In genomic region chr3:155870133-155870944, GRCh38 we compare ENCODE assay signal across 8 cellular contexts.
DNase-seq lines count a peak whose midpoint lies in the region; ATAC-seq lines count a peak whose summit lies in the region.

TSS of gene GMPS (plus strand) at chr3:155870650. CDS start at chr3:155870871, 221 bp downstream.

- peak; percentile 94 for DNase-seq in COLO668 (lab: John Stamatoyannopoulos, UW; ENCODE audit: unreplicated experiment)
- DNase-seq in HS-5 (ENCODE audit: low read depth), result peak; percentile 54
- peak; percentile 50 for DNase-seq in NK-92 (lab: John Stamatoyannopoulos, UW; ENCODE audit: unreplicated experiment)
- DNase-seq in activated CD8-positive, alpha-beta memory T cell treated with anti-CD3 and anti-CD28 coated beads for 24 hours, result peak; percentile 98
- peak; percentile 91 for DNase-seq in effector CD8-positive, alpha-beta T cell (lab: John Stamatoyannopoulos, UW)
- DNase-seq in medulla oblongata (ENCODE audit: extremely low spot score), result peak; percentile 97
- peak; percentile 85 for DNase-seq in stimulated activated CD8-positive, alpha-beta memory T cell treated with anti-CD3 and anti-CD28 coated beads, Interleukin-12 subunit alpha, Interleukin-12 subunit beta, amount 100 ng/mL, for 1 hour (ENCODE audit: low read depth)

- ATAC-seq in GM19468 (IDR thresholded peaks at IDR 0.05; ENCODE audit: extremely low read depth, unreplicated experiment), result peak; percentile 96

Comparison
In these comparisons a context has a peak if more than half of its experiments do, and no peak if none do; other contexts are left out.
1. Peak in every context shown above with its lines: DNase-seq and ATAC-seq.